In genomic region chr2:177212106-177212894, GRCh38 we compare ENCODE assay signal across 8 cellular contexts. TPM values are rescaled to one million over a fixed set of nuclear protein-coding genes. Genes with fewer than 3 reads are reported as not detected.
DNase-seq lines count a peak whose midpoint lies in the region; ATAC-seq, FAIRE-seq and TF ChIP-seq lines count a peak whose summit lies in the region.

HNRNPA3 (plus strand) TSS chr2:177212794; CDS start chr2:177212800, 6 bp downstream.

- peaks cover 8 to 20% of the 10 kb centered on the region in 2 experiments for H3K36me3 ChIP-seq in keratinocyte (ENCODE audit: control insufficient read depth in 2 of 2, extremely low read depth in 1 of 2, insufficient read depth in 2 of 2, low read length in 2 of 2)

- H3K4me1 ChIP-seq in keratinocyte (ENCODE audit: control insufficient read depth, extremely low read depth, insufficient read depth, low read length): peaks cover 16% of the 10 kb centered on the region

- peaks cover 15% of the 10 kb centered on the region for H4K20me1 ChIP-seq in keratinocyte (ENCODE audit: control insufficient read depth, extremely low read depth, insufficient read depth, low read length)

- H3K79me2 ChIP-seq in keratinocyte (ENCODE audit: control insufficient read depth, insufficient read depth, low read length): peaks cover 59% of the 10 kb centered on the region

- peak; percentile 81 for FAIRE-seq in keratinocyte (lab: Jason Lieb, UNC)

- H3K27ac ChIP-seq in keratinocyte (ENCODE audit: control insufficient read depth, insufficient read depth, low read length): peak within 1 kb of the TSS; percentile 99

- H3K9me3 ChIP-seq in keratinocyte (ENCODE audit: control insufficient read depth, low read depth, low read length): no peaks in the 10 kb centered on the region

- H3K9me1 ChIP-seq in keratinocyte (ENCODE audit: control insufficient read depth, extremely low read depth, insufficient read depth, low read length): no peaks in the 10 kb centered on the region

- dilution Hi-C loops in keratinocyte (cut with MboI; ENCODE audit: extremely low pct_ligation_motif_present, low sequenced_read_pairs): no loop called here

- peak; percentile 78 for TF ChIP-seq POLR2A in GM19099 (IDR thresholded peaks at IDR 0.05; ENCODE audit: extremely low read depth, insufficient read length, low read depth)

- TF ChIP-seq CTCF in keratinocyte (optimal IDR thresholded peaks at IDR 0.05 in 1 of 3, IDR thresholded peaks at IDR 0.05 in 1 of 3, conservative IDR thresholded peaks at IDR 0.05 in 1 of 3; ENCODE audit: extremely low read depth in 1 of 3, insufficient read depth in 2 of 3, low read length in 3 of 3): no peak

- ATAC-seq in HG03432 (IDR thresholded peaks at IDR 0.05; ENCODE audit: unreplicated experiment): peak; percentile 92

- H3K27me3 ChIP-seq in keratinocyte (ENCODE audit: control insufficient read depth, extremely low read depth, insufficient read depth, low read length): no peaks in the 10 kb centered on the region

- H2AFZ ChIP-seq in keratinocyte (ENCODE audit: control insufficient read depth, low read length): peak within 1 kb of the TSS; percentile 71

- peak; percentile 99 for DNase-seq in Ammon's horn (ENCODE audit: low spot score)
- DNase-seq in NCI-H510A (lab: John Stamatoyannopoulos, UW): peak; percentile 98
- peak; percentile 100 for DNase-seq in activated CD4-positive, alpha-beta T cell treated with anti-CD3 and anti-CD28 coated beads for 1 hour
- peak; percentile 100 for DNase-seq in cerebellum (ENCODE audit: low spot score)
- DNase-seq in keratinocyte (ENCODE audit: low read depth, low spot score): peak; percentile 91
- peak; percentile 99 to 100 for DNase-seq in stimulated activated CD4-positive, alpha-beta T cell treated with anti-CD3 and anti-CD28 coated beads, Interleukin-15, amount 100 ng/mL, for 1 hour (ENCODE audit: low read depth in 1 of 2, low spot score in 1 of 2)

- H3K4me3 ChIP-seq in keratinocyte (ENCODE audit: control insufficient read depth in 2 of 3, extremely low read depth in 1 of 3, insufficient read depth in 2 of 3, low read depth in 1 of 3, low read length in 3 of 3): peak within 1 kb of the TSS; percentile 78 to 100 (median 98)

- H3K4me2 ChIP-seq in keratinocyte (ENCODE audit: control insufficient read depth, extremely low read depth, insufficient read depth, low read depth, low read length): peak within 1 kb of the TSS; percentile 98

- peak within 1 kb of the TSS; percentile 100 for H3K9ac ChIP-seq in keratinocyte (ENCODE audit: control insufficient read depth, extremely low read depth, insufficient read depth, low read length)

RNA-seq across cellular contexts. Expression of gene HNRNPA3, which starts in this region (rescaled TPM):
- 110 TPM for total RNA-seq in cerebellum
- 53.1 to 178 TPM (median 74.6 TPM) in 3 replicates for polyA plus RNA-seq in keratinocyte
- polyA plus RNA-seq in keratinocyte (2011; ENCODE audit: low read depth): 162 TPM
- 90.2 and 96.4 TPM in 2 replicates for polyA plus RNA-seq in keratinocyte (2011; cell fraction: cytosol; rRNA removed)
- 71.8 and 126 TPM in 2 replicates for polyA plus RNA-seq in keratinocyte (2011; cell fraction: nucleus; rRNA removed)
- 140 and 399 TPM in 2 replicates for polyA plus RNA-seq in keratinocyte (2012; ENCODE audit: low replicate concordance)
- polyA minus RNA-seq in keratinocyte: 9.2 to 36.1 TPM (median 10.7 TPM) in 3 replicates
- 23.8 TPM for polyA minus RNA-seq in keratinocyte (2011; cell fraction: cytosol; rRNA and poly(A)+ RNA removed)
- polyA minus RNA-seq in keratinocyte (2011; cell fraction: nucleus; rRNA and poly(A)+ RNA removed): 17.0 and 32.5 TPM in 2 replicates

Comparison
In these comparisons a context has a peak if more than half of its experiments do, and no peak if none do; other contexts are left out.
1. Peak in every context shown above with its lines: DNase-seq, ATAC-seq, H3K4me3 ChIP-seq and H3K27ac ChIP-seq.